In genomic region chr18:58682429-58683069, GRCh38 we compare ENCODE assay signal across 9 cellular contexts. TPM values are rescaled to one million over a fixed set of nuclear protein-coding genes. Genes with fewer than 3 reads are reported as not detected.
DNase-seq lines count a peak whose midpoint lies in the region; ATAC-seq and TF ChIP-seq lines count a peak whose summit lies in the region.
"Had no signal": no experiment of that assay in that cellular context is flagged by ENCODE, and none has a peak within 500 bp of the region (broad histone marks: within the 10 kb centered on the region; RNA-seq: fewer than 3 reads in every experiment).

No MANE protein-coding gene starts in this region.

- H3K36me3 ChIP-seq in A673 (ENCODE audit: insufficient read depth, low read length, poor library complexity, severe bottlenecking) = no peaks in the 10 kb centered on the region

- DNase-seq in A673 (ENCODE audit: low spot score) (peak; percentile 88), HS-27A (ENCODE audit: low read depth) (peak; percentile 85), astrocyte of the hippocampus (ENCODE audit: low read depth, low spot score) (peak; percentile 95), kidney glomerular epithelial cell (lab: John Stamatoyannopoulos, UW) (peak; percentile 87), NCI-H1930 (lab: John Stamatoyannopoulos, UW) (no peak), SHP77 (lab: John Stamatoyannopoulos, UW) (no peak)
- no peak for DNase-seq in stimulated activated CD4-positive, alpha-beta T cell treated with anti-CD3 and anti-CD28 coated beads, Interleukin-1b, Interleukin-23, amount 100 ng/mL, for 48 hours

- CTCF ChIA-PET in A673 (lab: Charles Lee) = interaction anchor here (0.7 kb wide), 1 partner anchor 8 kb away, joined by 5 read pairs; no protein-coding TSS in a partner anchor

- intact Hi-C loops in A673 (cut with micrococcal nuclease; ENCODE audit: unreplicated experiment) = loop anchor here (10.0 kb wide), 1 partner anchor 58 kb away; the partner anchor contains the start of gene ALPK2

- POLR2A ChIA-PET in A673 (lab: Charles Lee; ENCODE audit: low non-redundant PET) = interaction anchor here (1.0 kb wide), 1 partner anchor 11 kb away, joined by 9 read pairs; the partner anchor contains the start of gene MALT1

- peaks cover 21% of the 10 kb centered on the region for H3K4me1 ChIP-seq in A673 (ENCODE audit: insufficient read depth, low read length, poor library complexity, severe bottlenecking)

- H3K27me3 ChIP-seq in A673 (replicated peaks; ENCODE audit: insufficient read depth, low read depth, low read length, poor library complexity) = no peaks in the 10 kb centered on the region
- H3K27me3 ChIP-seq: dorsolateral prefrontal cortex had no signal

- peak overlapping the region; percentile 18 for H3K27ac ChIP-seq in A673 (ENCODE audit: low read depth, low read length, poor library complexity, severe bottlenecking)
- H3K27ac ChIP-seq: dorsolateral prefrontal cortex had no signal

- no TSS peak for BruUV-seq in A673 (replicated peaks; lab: Mats Ljungman, UMichigan)

- no peak for ATAC-seq in HG02610 (IDR thresholded peaks at IDR 0.05; ENCODE audit: unreplicated experiment)

- H3K4me3 ChIP-seq in A673 (ENCODE audit: low read depth, low read length, poor library complexity, severe bottlenecking) = no peak overlapping the region
- H3K4me3 ChIP-seq: dorsolateral prefrontal cortex had no signal

- no peaks in the 10 kb centered on the region for H3K9me3 ChIP-seq in A673 (ENCODE audit: low read depth, low read length, poor library complexity, severe bottlenecking)

- TF ChIP-seq CTCF in A673 (conservative IDR thresholded peaks at IDR 0.05; ENCODE audit: low read depth, low read length) = no peak

RNA-seq across cellular contexts. Expression of gene MALT1, which starts 11.3 kb away (rescaled TPM):
- 23.0 and 24.4 TPM in 2 replicates for total RNA-seq in A673 (2021)

RNA-seq across cellular contexts. Expression of gene ALPK2, which starts 53.7 kb away (rescaled TPM):
- total RNA-seq in A673 (2021) = 1.0 and 1.2 TPM in 2 replicates

Comparison
In these comparisons a context has a peak if more than half of its experiments do, and no peak if none do; other contexts are left out.
1. DNase-seq: peak in A673 (single experiment), HS-27A (single experiment), astrocyte of the hippocampus (single experiment) and kidney glomerular epithelial cell (single experiment); none in NCI-H1930 (0 of 2), stimulated activated CD4-positive, alpha-beta T cell treated with anti-CD3 and anti-CD28 coated beads, Interleukin-1b, Interleukin-23, amount 100 ng/mL, for 48 hours (single experiment) and SHP77 (0 of 2).